Comparison of ENCODE assay signal across 13 cellular contexts in genomic region chr5:14364096-14364495, GRCh38.
A peak's percentile ranks its signal among the peaks of the same experiment; 100 is the strongest.
DNase-seq lines count a peak whose midpoint lies in the region; TF ChIP-seq lines count a peak whose summit lies in the region.
"Had no signal": no experiment of that assay in that cellular context is flagged by ENCODE, and none has a peak within 500 bp of the region (broad histone marks: within the 10 kb centered on the region; RNA-seq: fewer than 3 reads in every experiment).

No MANE protein-coding gene starts in this region.

- DNase-seq in NCI-H2171 treated with DMSO at 0.1 percent for 48 hours (lab: John Stamatoyannopoulos, UW) = peak; percentile 46
- no peak for DNase-seq in NCI-H2171 (lab: John Stamatoyannopoulos, UW)
- peak; percentile 12 for DNase-seq in LoVo (ENCODE audit: low spot score)
- peak; percentile 14 for DNase-seq in SW480 (ENCODE audit: low spot score)
- no peak for DNase-seq in hepatocyte (ENCODE audit: low spot score)
- DNase-seq in activated gamma-delta T cell (lab: John Stamatoyannopoulos, UW) = no peak
- no peak for DNase-seq in amniotic stem cell (lab: John Stamatoyannopoulos, UW)
- no peak for DNase-seq in activated T-helper 2 cell treated with anti-CD3 and anti-CD28 coated beads, Interferon-gamma antibody, Interleukin-2, Interleukin-4, amounts not matched to agents 10 μg/mL and 5 μg/mL and 100 μg/mL, durations not matched to agents 14 hours and 24 hours and 36 hours (ENCODE audit: low spot score)
- DNase-seq: aorta, NCI-H526 treated with DMSO at 0.1 percent for 48 hours had no signal

- no peak overlapping the region for H3K4me3 ChIP-seq in hepatocyte
- H3K4me3 ChIP-seq: right atrium auricular region, thoracic aorta had no signal

- peaks cover 2% of the 10 kb centered on the region for H3K27me3 Mint-ChIP-seq in activated T-helper 2 cell treated with anti-CD3 and anti-CD28 coated beads, Interferon-gamma antibody, Interleukin-2, Interleukin-4, amounts not matched to agents 10 μg/mL and 5 μg/mL and 100 μg/mL, durations not matched to agents 14 hours and 24 hours and 36 hours (ENCODE audit: low read depth)

- no peaks in the 10 kb centered on the region for H3K9me3 ChIP-seq in hepatocyte (ENCODE audit: low read depth)
- H3K9me3 ChIP-seq: right atrium auricular region, thoracic aorta had no signal

- H4K20me1 ChIP-seq in hepatocyte (ENCODE audit: insufficient read depth, poor library complexity, severe bottlenecking) = no peaks in the 10 kb centered on the region

- no peaks in the 10 kb centered on the region for H3K36me3 Mint-ChIP-seq in activated T-helper 2 cell treated with anti-CD3 and anti-CD28 coated beads, Interferon-gamma antibody, Interleukin-2, Interleukin-4, amounts not matched to agents 10 μg/mL and 5 μg/mL and 100 μg/mL, durations not matched to agents 14 hours and 24 hours and 36 hours (ENCODE audit: low read depth)

- H3K79me2 ChIP-seq in hepatocyte = no peaks in the 10 kb centered on the region

- no peaks in the 10 kb centered on the region for H3K27me3 ChIP-seq in hepatocyte
- H3K27me3 ChIP-seq: right atrium auricular region had no signal

- H3K9me2 ChIP-seq in hepatocyte (replicated peaks; ENCODE audit: insufficient read depth) = no peaks in the 10 kb centered on the region

- no peak overlapping the region for H2AFZ ChIP-seq in hepatocyte

- no peak overlapping the region for H3K27ac Mint-ChIP-seq in activated T-helper 2 cell treated with anti-CD3 and anti-CD28 coated beads, Interferon-gamma antibody, Interleukin-2, Interleukin-4, amounts not matched to agents 10 μg/mL and 5 μg/mL and 100 μg/mL, durations not matched to agents 14 hours and 24 hours and 36 hours
- H3K27ac Mint-ChIP-seq: endodermal cell had no signal

- no peaks in the 10 kb centered on the region for H3K36me3 ChIP-seq in hepatocyte (replicated peaks; ENCODE audit: insufficient read depth, low read depth)

- H3K27ac ChIP-seq in hepatocyte = no peak overlapping the region
- H3K27ac ChIP-seq: right atrium auricular region, thoracic aorta had no signal

- intact Hi-C loops in activated T-helper 2 cell treated with anti-CD3 and anti-CD28 coated beads, Interferon-gamma antibody, Interleukin-2, Interleukin-4, amounts not matched to agents 10 μg/mL and 5 μg/mL and 100 μg/mL, durations not matched to agents 14 hours and 24 hours and 36 hours (cut with micrococcal nuclease) = loop anchor here (1.0 to 10.0 kb wide), 2 partner anchors 284 to 511 kb away; partner anchors contain the start of gene ANKH

- H3K4me1 Mint-ChIP-seq in activated T-helper 2 cell treated with anti-CD3 and anti-CD28 coated beads, Interferon-gamma antibody, Interleukin-2, Interleukin-4, amounts not matched to agents 10 μg/mL and 5 μg/mL and 100 μg/mL, durations not matched to agents 14 hours and 24 hours and 36 hours (ENCODE audit: low read depth) = peaks cover 47% of the 10 kb centered on the region
- H3K4me1 Mint-ChIP-seq: endodermal cell had no signal

- no peak overlapping the region for H3K4me2 ChIP-seq in hepatocyte

- H3K9me3 Mint-ChIP-seq in activated T-helper 2 cell treated with anti-CD3 and anti-CD28 coated beads, Interferon-gamma antibody, Interleukin-2, Interleukin-4, amounts not matched to agents 10 μg/mL and 5 μg/mL and 100 μg/mL, durations not matched to agents 14 hours and 24 hours and 36 hours = no peaks in the 10 kb centered on the region
- H3K9me3 Mint-ChIP-seq: endodermal cell had no signal

- 84% methylated on average over 1 of the region's 1 CpG for WGBS in hepatocyte (ENCODE audit: low lambda C conversion rate, missing lambda C conversion rate)

- peak; percentile 41 for TF ChIP-seq CTCF in hepatocyte (IDR thresholded peaks at IDR 0.05; ENCODE audit: poor library complexity)

- H3K4me3 Mint-ChIP-seq in activated T-helper 2 cell treated with anti-CD3 and anti-CD28 coated beads, Interferon-gamma antibody, Interleukin-2, Interleukin-4, amounts not matched to agents 10 μg/mL and 5 μg/mL and 100 μg/mL, durations not matched to agents 14 hours and 24 hours and 36 hours (ENCODE audit: low read depth) = no peak overlapping the region
- H3K4me3 Mint-ChIP-seq: endodermal cell had no signal

- no peaks in the 10 kb centered on the region for H3K4me1 ChIP-seq in hepatocyte (ENCODE audit: insufficient read depth)
- H3K4me1 ChIP-seq: right atrium auricular region had no signal

Comparison
In these comparisons a context has a peak if more than half of its experiments do, and no peak if none do; other contexts are left out.
1. DNase-seq: peak in NCI-H2171 treated with DMSO at 0.1 percent for 48 hours (single experiment), LoVo (single experiment) and SW480 (single experiment); none in NCI-H2171 (single experiment), hepatocyte (single experiment), activated gamma-delta T cell (single experiment), amniotic stem cell (single experiment) and activated T-helper 2 cell treated with anti-CD3 and anti-CD28 coated beads, Interferon-gamma antibody, Interleukin-2, Interleukin-4, amounts not matched to agents 10 μg/mL and 5 μg/mL and 100 μg/mL, durations not matched to agents 14 hours and 24 hours and 36 hours (single experiment).